Comparison of ENCODE assay signal across 30 cellular contexts in genomic region chr9:34716711-34717110, GRCh38. TPM values are rescaled to one million over a fixed set of nuclear protein-coding genes. Genes with fewer than 3 reads are reported as not detected.
"Had no signal": no experiment of that assay in that cellular context is flagged by ENCODE, and none has a peak within 500 bp of the region (broad histone marks: within the 10 kb centered on the region; RNA-seq: fewer than 3 reads in every experiment).

No MANE protein-coding gene starts in this region.

- H3K9me3 Mint-ChIP-seq: stimulated activated naive B cell treated with anti-CD40 and anti-IgM and Interleukin-4, amounts not matched to agents 10 μg/mL and 1 μg/mL and 100 μg/mL, for 72 hours; stimulated activated naive CD8-positive, alpha-beta T cell treated with anti-CD3 and anti-CD28 coated beads, Interleukin-15, amount 100 ng/mL, for 72 hours had no signal

- H3K4me1 Mint-ChIP-seq: naive thymus-derived CD4-positive, alpha-beta T cell; stimulated activated naive CD8-positive, alpha-beta T cell treated with anti-CD3 and anti-CD28 coated beads, Interleukin-15, amount 100 ng/mL, for 72 hours had no signal

- H3K4me3 Mint-ChIP-seq: naive thymus-derived CD4-positive, alpha-beta T cell; nephron progenitor cell; stimulated activated naive B cell treated with anti-CD40 and anti-IgM and Interleukin-4, amounts not matched to agents 10 μg/mL and 1 μg/mL and 100 μg/mL, for 72 hours; stimulated activated naive CD8-positive, alpha-beta T cell treated with anti-CD3 and anti-CD28 coated beads, Interleukin-15, amount 100 ng/mL, for 72 hours had no signal

- H3K4me3 ChIP-seq: dorsolateral prefrontal cortex, esophagus squamous epithelium, hepatocyte, testis, tibial nerve, upper lobe of right lung, vagina had no signal

- ATAC-seq: left colon; naive thymus-derived CD4-positive, alpha-beta T cell; sciatic nerve; stimulated activated naive B cell treated with anti-CD40 and anti-IgM and Interleukin-4, amounts not matched to agents 10 μg/mL and 1 μg/mL and 100 μg/mL, for 72 hours; stimulated activated naive CD8-positive, alpha-beta T cell treated with anti-CD3 and anti-CD28 coated beads, Interleukin-15, amount 100 ng/mL, for 72 hours; upper lobe of right lung had no signal

- H3K27ac ChIP-seq: dorsolateral prefrontal cortex, esophagus squamous epithelium, hepatocyte, neutrophil, testis, tibial nerve, upper lobe of right lung, vagina had no signal

- H3K27me3 ChIP-seq: dorsolateral prefrontal cortex, esophagus squamous epithelium, hepatocyte, testis, tibial nerve, upper lobe of right lung, vagina had no signal

- DNase-seq: cortex of kidney; dorsolateral prefrontal cortex; effector CD8-positive, alpha-beta T cell; esophagus squamous epithelium; foreskin fibroblast; head of caudate nucleus; left colon; mammary epithelial cell; naive thymus-derived CD4-positive, alpha-beta T cell; nephron progenitor cell; posterior cingulate gyrus; stimulated activated CD4-positive, alpha-beta T cell treated with anti-CD3 and anti-CD28 coated beads, Interleukin-2, amount 100 ng/mL, for 24 hours; stimulated activated CD4-positive, alpha-beta T cell treated with anti-CD3 and anti-CD28 coated beads, Interleukin-4, amount 100 ng/mL, for 4 hours; stimulated activated naive B cell treated with anti-CD40 and anti-IgM and Interleukin-4, amounts not matched to agents 10 μg/mL and 1 μg/mL and 100 μg/mL, for 72 hours; stimulated activated naive CD8-positive, alpha-beta T cell treated with anti-CD3 and anti-CD28 coated beads, Interleukin-15, amount 100 ng/mL, for 72 hours; testis; upper lobe of right lung had no signal

- H3K4me1 ChIP-seq: vagina had no signal

- H3K9me3 ChIP-seq: esophagus squamous epithelium, neutrophil, testis, tibial nerve, upper lobe of right lung, vagina had no signal

- H3K27ac Mint-ChIP-seq: naive thymus-derived CD4-positive, alpha-beta T cell; nephron progenitor cell; stimulated activated naive B cell treated with anti-CD40 and anti-IgM and Interleukin-4, amounts not matched to agents 10 μg/mL and 1 μg/mL and 100 μg/mL, for 72 hours; stimulated activated naive CD8-positive, alpha-beta T cell treated with anti-CD3 and anti-CD28 coated beads, Interleukin-15, amount 100 ng/mL, for 72 hours had no signal

- H3K36me3 Mint-ChIP-seq: stimulated activated naive B cell treated with anti-CD40 and anti-IgM and Interleukin-4, amounts not matched to agents 10 μg/mL and 1 μg/mL and 100 μg/mL, for 72 hours had no signal

- H3K36me3 ChIP-seq: esophagus squamous epithelium, neutrophil, tibial nerve, upper lobe of right lung, vagina had no signal

RNA-seq across cellular contexts. Expression of gene CCL21, which starts 6.8 kb away (rescaled TPM):
- total RNA-seq: epithelial cell of proximal tubule; hepatocyte; kidney epithelial cell; mammary epithelial cell; mononuclear cell; naive thymus-derived CD4-positive, alpha-beta T cell; osteoblast; pulmonary artery endothelial cell; sciatic nerve had no signal
- polyA plus RNA-seq: hepatocyte; mammary epithelial cell; naive thymus-derived CD4-positive, alpha-beta T cell had no signal

RNA-seq across cellular contexts. Expression of gene CCL19, which starts 25.6 kb away (rescaled TPM):
- total RNA-seq: epithelial cell of proximal tubule; hepatocyte; kidney epithelial cell; mammary epithelial cell; mesenteric fat pad; mononuclear cell; naive thymus-derived CD4-positive, alpha-beta T cell; osteoblast; pulmonary artery endothelial cell; skeletal muscle tissue; testis; tibial nerve had no signal
- polyA plus RNA-seq: hepatocyte; mammary epithelial cell; naive thymus-derived CD4-positive, alpha-beta T cell had no signal

RNA-seq across cellular contexts. Expression of gene CCL27, which starts 54.3 kb away (rescaled TPM):
- total RNA-seq: epithelial cell of proximal tubule; esophagus squamous epithelium; hepatocyte; kidney epithelial cell; left colon; mesenteric fat pad; naive thymus-derived CD4-positive, alpha-beta T cell; pulmonary artery endothelial cell; sciatic nerve; skeletal muscle tissue; subcutaneous adipose tissue; upper lobe of right lung; vagina had no signal
- polyA plus RNA-seq: hepatocyte; mammary epithelial cell; naive thymus-derived CD4-positive, alpha-beta T cell had no signal
